ENCODE assay signal across 13 cellular contexts in the genomic region with DNA sequence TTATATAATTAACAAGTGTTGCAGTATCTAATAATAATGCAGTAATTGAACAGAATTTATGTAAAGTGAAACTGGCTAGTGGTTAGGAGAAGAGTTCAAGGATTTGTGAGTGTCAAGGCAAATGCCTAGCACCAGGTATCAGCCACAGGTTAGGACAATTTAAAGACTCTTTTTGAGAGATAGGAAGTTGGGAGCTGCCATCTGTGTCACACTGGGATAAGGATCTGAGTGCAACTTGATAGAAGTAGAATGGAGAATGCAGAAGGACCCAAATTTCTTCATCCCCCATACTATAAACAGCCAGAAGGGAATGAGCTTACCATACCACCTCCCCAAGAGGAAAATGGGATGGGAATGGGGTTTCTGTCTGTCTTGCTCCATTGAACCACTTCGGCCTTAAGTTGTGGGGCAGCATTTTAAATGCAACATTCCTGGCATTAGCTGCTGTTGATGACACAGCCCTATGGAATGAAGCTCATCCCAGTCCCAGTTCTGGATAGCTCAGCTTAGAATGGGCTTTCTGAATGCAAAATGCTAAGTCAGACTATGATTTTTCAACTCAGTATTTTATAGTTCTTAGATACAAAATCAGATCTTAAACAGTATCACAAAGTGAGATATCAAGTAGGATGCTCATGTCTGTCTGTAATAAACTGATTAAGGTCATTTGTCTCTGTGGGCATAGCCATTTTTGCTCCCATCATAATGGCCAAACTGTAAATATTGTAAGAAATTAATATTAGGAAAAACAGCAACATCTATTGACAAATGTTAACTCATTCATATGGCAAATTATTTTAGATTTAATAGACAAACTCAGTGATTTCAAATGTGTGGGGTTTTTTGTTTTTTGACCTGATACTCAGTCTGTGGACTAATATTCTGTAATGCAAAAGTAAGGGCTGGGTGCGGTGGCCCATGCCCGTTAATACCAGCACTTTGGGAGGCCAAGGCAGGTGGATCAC. TPM values are rescaled to one million over a fixed set of nuclear protein-coding genes. Genes with fewer than 3 reads are reported as not detected.
DNase-seq lines count a peak whose midpoint lies in the region; ATAC-seq, FAIRE-seq and TF ChIP-seq lines count a peak whose summit lies in the region.
"Had no signal": no experiment of that assay in that cellular context is flagged by ENCODE, and none has a peak within 500 bp of the region (broad histone marks: within the 10 kb centered on the region; RNA-seq: fewer than 3 reads in every experiment).

No MANE protein-coding gene starts in this region.

- H3K36me3 Mint-ChIP-seq in astrocyte (ENCODE audit: low read depth, unreplicated experiment): peaks cover 4% of the 10 kb centered on the region
- peaks cover 16% of the 10 kb centered on the region for H3K36me3 Mint-ChIP-seq in activated naive CD4-positive, alpha-beta T cell treated with anti-CD3 and anti-CD28 coated beads for 36 hours (ENCODE audit: low read depth)

- H3K4me1 ChIP-seq in astrocyte (ENCODE audit: insufficient read depth, low read length): peaks cover 8% of the 10 kb centered on the region

- peaks cover 4% of the 10 kb centered on the region for H3K4me1 Mint-ChIP-seq in astrocyte (ENCODE audit: low read depth, unreplicated experiment)
- H3K4me1 Mint-ChIP-seq in activated naive CD4-positive, alpha-beta T cell treated with anti-CD3 and anti-CD28 coated beads for 36 hours (ENCODE audit: low read depth): no peaks in the 10 kb centered on the region
- H3K4me1 Mint-ChIP-seq: CD8-positive, alpha-beta memory T cell; naive B cell had no signal

- no peaks in the 10 kb centered on the region for H3K27me3 ChIP-seq in astrocyte (ENCODE audit: insufficient read depth, low read length)

- H4K20me1 ChIP-seq in astrocyte (ENCODE audit: insufficient read depth, low read length): no peaks in the 10 kb centered on the region

- no peak overlapping the region for H3K4me3 Mint-ChIP-seq in astrocyte (ENCODE audit: unreplicated experiment)
- no peak overlapping the region for H3K4me3 Mint-ChIP-seq in activated naive CD4-positive, alpha-beta T cell treated with anti-CD3 and anti-CD28 coated beads for 36 hours
- H3K4me3 Mint-ChIP-seq: CD8-positive, alpha-beta memory T cell; naive B cell had no signal

- H3K9me3 ChIP-seq in astrocyte (ENCODE audit: insufficient read depth, low read depth, low read length): no peaks in the 10 kb centered on the region

- no peak overlapping the region for H3K4me3 ChIP-seq in astrocyte (ENCODE audit: insufficient read depth, low read depth, low read length)

- no peaks in the 10 kb centered on the region for H3K27me3 Mint-ChIP-seq in astrocyte (ENCODE audit: low read depth, unreplicated experiment)
- H3K27me3 Mint-ChIP-seq in activated naive CD4-positive, alpha-beta T cell treated with anti-CD3 and anti-CD28 coated beads for 36 hours (ENCODE audit: low read depth): no peaks in the 10 kb centered on the region
- H3K27me3 Mint-ChIP-seq: CD8-positive, alpha-beta memory T cell; naive B cell had no signal

- DNase-seq in AG08395 (ENCODE audit: low spot score): peak; percentile 90
- DNase-seq in HT-29 (ENCODE audit: low spot score): peak; percentile 14
- DNase-seq in astrocyte (ENCODE audit: low read depth): peak; percentile 83
- peak; percentile 33 for DNase-seq in iPS-NIHi7 (ENCODE audit: extremely low spot score)
- no peak for DNase-seq in activated naive CD4-positive, alpha-beta T cell treated with anti-CD3 and anti-CD28 coated beads for 36 hours
- no peak for DNase-seq in anterior cingulate cortex (lab: John Stamatoyannopoulos, UW)
- DNase-seq: activated gamma-delta T cell; CD8-positive, alpha-beta memory T cell; naive B cell; NCI-H524 treated with DMSO at 0.1 percent for 48 hours; stimulated activated CD4-positive, alpha-beta T cell treated with anti-CD3 and anti-CD28 coated beads, Interleukin-2, amount 100 ng/mL, for 24 hours had no signal

- H3K4me2 ChIP-seq in astrocyte (ENCODE audit: low read length): peak overlapping the region; percentile 45

- no peak overlapping the region for H3K9ac ChIP-seq in astrocyte (ENCODE audit: low read length)

- H3K27ac ChIP-seq in astrocyte (ENCODE audit: low read depth, low read length): peak overlapping the region; percentile 23

- peak overlapping the region; percentile 30 for H3K27ac Mint-ChIP-seq in astrocyte (ENCODE audit: unreplicated experiment)
- H3K27ac Mint-ChIP-seq in activated naive CD4-positive, alpha-beta T cell treated with anti-CD3 and anti-CD28 coated beads for 36 hours: no peak overlapping the region

- CTCF ChIA-PET in activated naive CD4-positive, alpha-beta T cell treated with anti-CD3 and anti-CD28 coated beads for 36 hours (lab: Charles Lee): no interaction called here

- peak; percentile 81 for FAIRE-seq in astrocyte (lab: Jason Lieb, UNC)

- intact Hi-C loops in activated naive CD4-positive, alpha-beta T cell treated with anti-CD3 and anti-CD28 coated beads for 36 hours (cut with micrococcal nuclease): no loop called here

- no peaks in the 10 kb centered on the region for H3K36me3 ChIP-seq in astrocyte (ENCODE audit: insufficient read depth, low read length)

- no peaks in the 10 kb centered on the region for H3K79me2 ChIP-seq in astrocyte (ENCODE audit: insufficient read depth, low read length)

- ATAC-seq in GM19452 (IDR thresholded peaks at IDR 0.05; ENCODE audit: unreplicated experiment): no peak
- no peak for ATAC-seq in GM19455 (IDR thresholded peaks at IDR 0.05; ENCODE audit: unreplicated experiment)

- peak overlapping the region; percentile 6 for H2AFZ ChIP-seq in astrocyte (ENCODE audit: low read depth, low read length)

- H3K9me3 Mint-ChIP-seq in astrocyte (ENCODE audit: unreplicated experiment): no peaks in the 10 kb centered on the region
- no peaks in the 10 kb centered on the region for H3K9me3 Mint-ChIP-seq in activated naive CD4-positive, alpha-beta T cell treated with anti-CD3 and anti-CD28 coated beads for 36 hours
- H3K9me3 Mint-ChIP-seq: CD8-positive, alpha-beta memory T cell; naive B cell had no signal

- TF ChIP-seq CTCF in astrocyte (IDR thresholded peaks at IDR 0.05; ENCODE audit: insufficient read depth, low read depth, low read length): no peak

RNA-seq across cellular contexts. Expression of a gene that starts 44.0 kb away (rescaled TPM):
- not detected in 2 replicates for total RNA-seq in HT-29 (2014; rRNA removed; shearing (Covaris generic))
- 9.3 and 11.0 TPM in 2 replicates for total RNA-seq in astrocyte
- 10 to 100 TPM in 1 of 2 experiments, 1 to 10 TPM in 1; 9.2 to 11.0 TPM for total RNA-seq in activated naive CD4-positive, alpha-beta T cell treated with anti-CD3 and anti-CD28 coated beads for 36 hours

RNA-seq across cellular contexts. Expression of a gene that starts 47.3 kb away (rescaled TPM):
- total RNA-seq in HT-29 (2014; rRNA removed; shearing (Covaris generic)): 3.2 and 12.0 TPM in 2 replicates
- 18.5 and 20.1 TPM in 2 replicates for total RNA-seq in astrocyte
- 10 to 100 TPM; 10.7 to 12.3 TPM for total RNA-seq in activated naive CD4-positive, alpha-beta T cell treated with anti-CD3 and anti-CD28 coated beads for 36 hours

Comparison
In these comparisons a context has a peak if more than half of its experiments do, and no peak if none do; other contexts are left out.
1. DNase-seq: peak in AG08395 (single experiment), HT-29 (single experiment), astrocyte (single experiment) and iPS-NIHi7 (single experiment); none in activated naive CD4-positive, alpha-beta T cell treated with anti-CD3 and anti-CD28 coated beads for 36 hours (single experiment) and anterior cingulate cortex (0 of 58).
2. RNA of a gene that starts 44.0 kb away (total RNA-seq): 9.2 to 11.0 TPM in activated naive CD4-positive, alpha-beta T cell treated with anti-CD3 and anti-CD28 coated beads for 36 hours and 9.3 to 11.0 TPM in astrocyte; not detected in HT-29; every median in the first group is over 10 times any median in the second.